9 cellular contexts compared by ENCODE assay signal in the genomic region with DNA sequence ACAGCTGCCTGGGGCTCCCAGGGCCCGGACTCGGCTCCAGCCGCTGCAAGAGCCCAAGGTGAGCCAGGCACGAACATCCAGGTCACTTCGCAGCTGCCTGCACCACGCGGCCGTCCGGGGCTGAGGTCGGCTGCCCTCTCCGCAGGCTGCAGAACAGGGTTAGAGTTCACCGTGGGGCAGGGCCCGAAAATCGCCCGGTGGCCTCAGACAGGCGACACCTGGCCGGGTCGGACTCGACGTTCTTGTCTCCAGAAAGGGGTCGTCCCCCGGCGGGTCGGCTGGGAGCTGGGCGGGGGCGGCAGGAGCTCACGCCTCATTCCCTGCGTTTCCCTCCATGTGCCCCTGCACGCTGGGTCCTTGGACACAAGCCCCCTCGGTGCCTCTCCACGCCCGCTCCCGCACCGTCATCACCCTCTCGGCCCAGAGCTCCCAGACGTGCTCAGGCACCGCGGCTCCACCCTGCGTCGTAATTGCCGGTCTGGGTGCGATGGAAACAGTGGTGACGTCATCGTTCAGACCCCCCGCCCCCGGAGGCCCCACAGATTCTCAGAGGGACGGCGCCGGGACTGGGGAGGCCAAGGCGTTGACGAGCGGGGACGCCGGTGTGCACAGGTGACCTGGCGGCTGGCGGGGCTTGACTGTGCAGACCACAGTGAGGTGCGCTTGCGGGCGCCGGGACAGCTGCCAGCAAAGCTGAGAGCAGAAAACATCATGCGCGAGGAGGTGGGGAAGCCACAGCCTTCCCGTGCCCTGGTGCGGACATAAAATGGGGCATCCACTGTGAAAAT. TPM values are rescaled to one million over a fixed set of nuclear protein-coding genes. Genes with fewer than 3 reads are reported as not detected.
DNase-seq lines count a peak whose midpoint lies in the region; ATAC-seq and TF ChIP-seq lines count a peak whose summit lies in the region.
"Had no signal": no experiment of that assay in that cellular context is flagged by ENCODE, and none has a peak within 500 bp of the region (broad histone marks: within the 10 kb centered on the region; RNA-seq: fewer than 3 reads in every experiment).

No MANE protein-coding gene starts in this region.

- H3K4me1 ChIP-seq in CD8-positive, alpha-beta memory T cell (ENCODE audit: insufficient read depth, low read length), result peaks cover 26% of the 10 kb centered on the region

- no peak for TF ChIP-seq POLR2A in NB4 (IDR thresholded peaks at IDR 0.05; ENCODE audit: extremely low read depth, insufficient read length)

- peaks cover 6 to 37% (median 13%) of the 10 kb centered on the region in 3 donors for H3K4me1 Mint-ChIP-seq in CD8-positive, alpha-beta memory T cell
- peaks cover 13% of the 10 kb centered on the region in 2 donors for H3K4me1 Mint-ChIP-seq in effector memory CD8-positive, alpha-beta T cell (ENCODE audit: low read depth in 2 of 2)

- peaks cover 21% of the 10 kb centered on the region for H3K27me3 ChIP-seq in CD8-positive, alpha-beta memory T cell (ENCODE audit: insufficient read depth, low read length, poor library complexity, severe bottlenecking)

- H3K36me3 ChIP-seq in CD8-positive, alpha-beta memory T cell (ENCODE audit: insufficient read depth, low read length), result no peaks in the 10 kb centered on the region

- TF ChIP-seq CTCF in NB4 (IDR thresholded peaks at IDR 0.05; ENCODE audit: low read depth, low read length), result no peak

- H3K27me3 Mint-ChIP-seq in CD8-positive, alpha-beta memory T cell, result peaks cover 3 to 22% of the 10 kb centered on the region in 2 donors
- H3K27me3 Mint-ChIP-seq in effector memory CD8-positive, alpha-beta T cell, result peaks cover 13 to 27% of the 10 kb centered on the region in 2 donors

- peak overlapping the region; percentile 34 for H3K4me3 ChIP-seq in CD8-positive, alpha-beta memory T cell (ENCODE audit: low read length)
- H3K4me3 ChIP-seq in NB4 (ENCODE audit: low read depth, low read length), result no peak overlapping the region
- H3K4me3 ChIP-seq in skeletal muscle cell (ENCODE audit: low read depth, low read length), result peak overlapping the region; percentile 36

- H3K27ac ChIP-seq in CD8-positive, alpha-beta memory T cell (ENCODE audit: low read depth, low read length), result no peak overlapping the region

- DNase-seq in CD8-positive, alpha-beta memory T cell, result peak; percentile 86 to 94 (median 90)
- peak; percentile 52 for DNase-seq in NB4 (ENCODE audit: low read depth)
- peak; percentile 70 to 73 for DNase-seq in activated CD4-positive, alpha-beta T cell treated with anti-CD3 and anti-CD28 coated beads, Interleukin-2, amount 50 U/mL, for 48 hours
- DNase-seq in effector memory CD8-positive, alpha-beta T cell, result peak; percentile 88 to 93 (median 93)
- no peak for DNase-seq in skeletal muscle cell (ENCODE audit: low read depth)
- no peak for DNase-seq in head of caudate nucleus
- no peak for DNase-seq in amniotic stem cell (lab: John Stamatoyannopoulos, UW)

- peak overlapping the region; percentile 67 to 86 (median 76) for H3K4me3 Mint-ChIP-seq in CD8-positive, alpha-beta memory T cell
- H3K4me3 Mint-ChIP-seq in effector memory CD8-positive, alpha-beta T cell, result peak overlapping the region; percentile 79 to 85

- peak overlapping the region; percentile 85 to 99 (median 93) for H3K27ac Mint-ChIP-seq in CD8-positive, alpha-beta memory T cell
- peak overlapping the region; percentile 98 to 99 for H3K27ac Mint-ChIP-seq in effector memory CD8-positive, alpha-beta T cell

- CTCF ChIA-PET in CD8-positive, alpha-beta memory T cell (lab: Charles Lee), result interaction anchor here (0.5 to 2.5 kb wide), 10 partner anchors 8 to 132 kb away, joined by 3 to 15 read pairs (median 5); a partner anchor contains a TSS

- H3K36me3 Mint-ChIP-seq in CD8-positive, alpha-beta memory T cell, result peaks cover 0 to 14% (median 0%) of the 10 kb centered on the region in 3 donors
- H3K36me3 Mint-ChIP-seq in effector memory CD8-positive, alpha-beta T cell (ENCODE audit: insufficient read depth), result peaks cover 27% of the 10 kb centered on the region

- H3K9me3 Mint-ChIP-seq in CD8-positive, alpha-beta memory T cell, result peaks cover 0 to 6% (median 0%) of the 10 kb centered on the region in 5 donors
- H3K9me3 Mint-ChIP-seq in effector memory CD8-positive, alpha-beta T cell, result no peaks in the 10 kb centered on the region

- intact Hi-C loops in head of caudate nucleus (cut with DNase I), result no loop called here

- POLR2A ChIA-PET in CD8-positive, alpha-beta memory T cell (lab: Charles Lee), result interaction anchor here (0.6 to 3.0 kb wide), 6 partner anchors 8 to 206 kb away, joined by 3 to 24 read pairs (median 4); a partner anchor contains a TSS

- H3K9me3 ChIP-seq in CD8-positive, alpha-beta memory T cell (ENCODE audit: low read length), result no peaks in the 10 kb centered on the region

- peak; percentile 89 for ATAC-seq in effector memory CD8-positive, alpha-beta T cell (replicated peaks)
- no peak for ATAC-seq in GM21723 (IDR thresholded peaks at IDR 0.05; ENCODE audit: unreplicated experiment)

RNA-seq across cellular contexts. Expression of a gene that starts 4.0 kb away (rescaled TPM):
- total RNA-seq in CD8-positive, alpha-beta memory T cell, result not detected
- polyA plus RNA-seq in CD8-positive, alpha-beta memory T cell, result not detected

RNA-seq across cellular contexts. Expression of a gene that starts 12.1 kb away (rescaled TPM):
- total RNA-seq in CD8-positive, alpha-beta memory T cell, result 100 to 1,000 TPM; 108 to 133 TPM
- polyA plus RNA-seq in CD8-positive, alpha-beta memory T cell, result 61.3 TPM

RNA-seq across cellular contexts. Expression of a gene that starts 24.7 kb away (rescaled TPM):
- 100 to 1,000 TPM; 151 to 157 TPM for total RNA-seq in CD8-positive, alpha-beta memory T cell
- 84.6 TPM for polyA plus RNA-seq in CD8-positive, alpha-beta memory T cell

RNA-seq across cellular contexts. Expression of a gene that starts 25.1 kb away (rescaled TPM):
- not detected for total RNA-seq in CD8-positive, alpha-beta memory T cell
- not detected for polyA plus RNA-seq in CD8-positive, alpha-beta memory T cell
- total RNA-seq: glomerular endothelial cell had no signal

RNA-seq across cellular contexts. Expression of a gene that starts 30.2 kb away (rescaled TPM):
- 10 to 100 TPM; 78.1 to 78.9 TPM for total RNA-seq in CD8-positive, alpha-beta memory T cell
- polyA plus RNA-seq in CD8-positive, alpha-beta memory T cell, result 792 TPM

Comparison
In these comparisons a context has a peak if more than half of its experiments do, and no peak if none do; other contexts are left out.
1. DNase-seq: peak in CD8-positive, alpha-beta memory T cell (5 of 5), NB4 (single experiment), activated CD4-positive, alpha-beta T cell treated with anti-CD3 and anti-CD28 coated beads, Interleukin-2, amount 50 U/mL, for 48 hours (2 of 2) and effector memory CD8-positive, alpha-beta T cell (3 of 3); none in skeletal muscle cell (single experiment), head of caudate nucleus (0 of 42) and amniotic stem cell (single experiment).